Comparison of ENCODE assay signal across 15 cellular contexts in the genomic region with DNA sequence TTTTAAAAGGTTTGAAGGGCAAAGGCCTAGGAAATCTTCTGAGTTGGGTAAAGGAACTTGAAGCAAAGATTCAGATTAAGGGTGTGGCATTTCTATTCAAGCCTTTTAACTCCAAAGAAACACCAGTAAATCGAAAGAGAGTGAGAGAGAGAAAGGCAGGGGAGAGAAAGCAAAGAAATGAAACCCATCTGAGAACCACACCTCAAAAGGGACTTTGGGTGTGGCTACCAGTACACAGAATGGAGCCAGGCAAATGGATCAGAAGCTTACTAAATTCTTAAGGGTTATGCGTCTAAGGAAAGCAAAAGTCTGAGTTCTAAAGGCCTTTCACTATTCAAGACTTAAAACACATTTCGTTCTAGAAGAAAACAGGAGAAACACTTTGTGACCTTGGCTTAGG.
DNase-seq lines count a peak whose midpoint lies in the region; ATAC-seq and TF ChIP-seq lines count a peak whose summit lies in the region.
"Had no signal": no experiment of that assay in that cellular context is flagged by ENCODE, and none has a peak within 500 bp of the region (broad histone marks: within the 10 kb centered on the region; RNA-seq: fewer than 3 reads in every experiment).

No MANE protein-coding gene starts in this region.

- CTCF ChIA-PET in CD4-positive, alpha-beta memory T cell (lab: Charles Lee; ENCODE audit: partially characterized antibody): interaction anchor here (2.4 kb wide), 1 partner anchor 10 kb away, joined by 10 read pairs; no protein-coding TSS in a partner anchor

- peak overlapping the region; percentile 74 for H3K27ac Mint-ChIP-seq in activated T-cell treated with anti-CD3 and anti-CD28 coated beads, Interleukin-2, amount 50 U/mL, for 24 hours
- H3K27ac Mint-ChIP-seq in CD4-positive, alpha-beta memory T cell: peak overlapping the region; percentile 76 to 93 (median 82)
- H3K27ac Mint-ChIP-seq in T-helper 17 cell: peak overlapping the region; percentile 90
- peak overlapping the region; percentile 8 for H3K27ac Mint-ChIP-seq in central memory CD8-positive, alpha-beta T cell (ENCODE audit: low read depth)
- H3K27ac Mint-ChIP-seq: GM23338, HFFc6 had no signal

- H3K4me3 Mint-ChIP-seq in activated T-cell treated with anti-CD3 and anti-CD28 coated beads, Interleukin-2, amount 50 U/mL, for 24 hours: no peak overlapping the region
- peak overlapping the region in 7 of 8 donors; percentile 53 to 74 (median 57) for H3K4me3 Mint-ChIP-seq in CD4-positive, alpha-beta memory T cell
- peak overlapping the region; percentile 81 for H3K4me3 Mint-ChIP-seq in T-helper 17 cell
- H3K4me3 Mint-ChIP-seq in central memory CD8-positive, alpha-beta T cell: no peak overlapping the region
- H3K4me3 Mint-ChIP-seq: GM23338, HFFc6 had no signal

- H3K4me1 ChIP-seq in CD4-positive, alpha-beta memory T cell (ENCODE audit: insufficient read depth, low read length): peaks cover 18% of the 10 kb centered on the region
- no peaks in the 10 kb centered on the region for H3K4me1 ChIP-seq in testis

- H3K27ac ChIP-seq in CD4-positive, alpha-beta memory T cell (ENCODE audit: low read depth, low read length): no peak overlapping the region
- H3K27ac ChIP-seq in testis: no peak overlapping the region
- H3K27ac ChIP-seq: HL-60 had no signal

- H3K36me3 ChIP-seq in CD4-positive, alpha-beta memory T cell (ENCODE audit: insufficient read depth, low read length): no peaks in the 10 kb centered on the region
- H3K36me3 ChIP-seq in testis (ENCODE audit: low read depth, missing control alignments): no peaks in the 10 kb centered on the region

- H3K9me3 Mint-ChIP-seq in activated T-cell treated with anti-CD3 and anti-CD28 coated beads, Interleukin-2, amount 50 U/mL, for 24 hours: no peaks in the 10 kb centered on the region
- peaks cover 0 to 2% (median 0%) of the 10 kb centered on the region in 8 donors for H3K9me3 Mint-ChIP-seq in CD4-positive, alpha-beta memory T cell
- H3K9me3 Mint-ChIP-seq in central memory CD8-positive, alpha-beta T cell: no peaks in the 10 kb centered on the region
- H3K9me3 Mint-ChIP-seq: GM23338 had no signal

- H3K27me3 Mint-ChIP-seq in activated T-cell treated with anti-CD3 and anti-CD28 coated beads, Interleukin-2, amount 50 U/mL, for 24 hours: no peaks in the 10 kb centered on the region
- H3K27me3 Mint-ChIP-seq in CD4-positive, alpha-beta memory T cell: no peaks in the 10 kb centered on the region
- H3K27me3 Mint-ChIP-seq in T-helper 17 cell: no peaks in the 10 kb centered on the region
- no peaks in the 10 kb centered on the region for H3K27me3 Mint-ChIP-seq in central memory CD8-positive, alpha-beta T cell

- H3K9me3 ChIP-seq in CD4-positive, alpha-beta memory T cell (ENCODE audit: control insufficient read depth in 1 of 2, low read length in 2 of 2): no peaks in the 10 kb centered on the region
- no peaks in the 10 kb centered on the region for H3K9me3 ChIP-seq in T-helper 17 cell (ENCODE audit: control insufficient read depth, low read length, poor library complexity, severe bottlenecking)
- no peaks in the 10 kb centered on the region for H3K9me3 ChIP-seq in testis

- H3K27me3 ChIP-seq in CD4-positive, alpha-beta memory T cell (ENCODE audit: insufficient read depth, low read length): no peaks in the 10 kb centered on the region
- no peaks in the 10 kb centered on the region for H3K27me3 ChIP-seq in testis

- ATAC-seq in T-helper 17 cell: no peak
- ATAC-seq in central memory CD8-positive, alpha-beta T cell (replicated peaks; ENCODE audit: extremely low read depth, poor library complexity, severe bottlenecking): no peak
- no peak for ATAC-seq in GM18511 (IDR thresholded peaks at IDR 0.05; ENCODE audit: unreplicated experiment)

- H3K4me3 ChIP-seq in CD4-positive, alpha-beta memory T cell (ENCODE audit: low read length in 2 of 2): no peak overlapping the region
- H3K4me3 ChIP-seq in testis: no peak overlapping the region
- H3K4me3 ChIP-seq: GM23338 had no signal

- H3K4me1 Mint-ChIP-seq in activated T-cell treated with anti-CD3 and anti-CD28 coated beads, Interleukin-2, amount 50 U/mL, for 24 hours (ENCODE audit: low read depth): peaks cover 23% of the 10 kb centered on the region
- H3K4me1 Mint-ChIP-seq in CD4-positive, alpha-beta memory T cell: peaks cover 19 to 27% (median 21%) of the 10 kb centered on the region in 4 donors
- H3K4me1 Mint-ChIP-seq in T-helper 17 cell: peaks cover 25% of the 10 kb centered on the region
- peaks cover 12% of the 10 kb centered on the region for H3K4me1 Mint-ChIP-seq in central memory CD8-positive, alpha-beta T cell

- no peaks in the 10 kb centered on the region for H3K36me3 Mint-ChIP-seq in activated T-cell treated with anti-CD3 and anti-CD28 coated beads, Interleukin-2, amount 50 U/mL, for 24 hours (ENCODE audit: low read depth)
- H3K36me3 Mint-ChIP-seq in CD4-positive, alpha-beta memory T cell: no peaks in the 10 kb centered on the region
- H3K36me3 Mint-ChIP-seq in T-helper 17 cell (ENCODE audit: low read depth): peaks cover 3% of the 10 kb centered on the region
- H3K36me3 Mint-ChIP-seq in central memory CD8-positive, alpha-beta T cell (ENCODE audit: insufficient read depth): peaks cover 1% of the 10 kb centered on the region

- no peak for TF ChIP-seq CTCF in testis (IDR thresholded peaks at IDR 0.05)

- 93 to 94% methylated on average over 3 of the region's 3 CpGs for WGBS in testis, 2 donors

- intact Hi-C loops in CD4-positive, alpha-beta memory T cell (cut with micrococcal nuclease): no loop called here
- intact Hi-C loops in testis (cut with DNase I; ENCODE audit: low total_unique reads): no loop called here

- TF ChIP-seq POLR2A in testis (IDR thresholded peaks at IDR 0.05): no peak

- no peak for DNase-seq in activated T-cell treated with anti-CD3 and anti-CD28 coated beads, Interleukin-2, amount 50 U/mL, for 24 hours
- DNase-seq in activated T-cell treated with anti-CD3 and anti-CD28 coated beads, Interleukin-2, amount 50 U/mL, for 48 hours: no peak
- DNase-seq in CD4-positive, alpha-beta memory T cell: peak in 2 of 5 donors; percentile 18 to 26
- DNase-seq in T-helper 17 cell (no peak), UCSD-AML1 (lab: John Stamatoyannopoulos, UW; ENCODE audit: unreplicated experiment) (no peak), testis (no peak)
- DNase-seq in central memory CD8-positive, alpha-beta T cell (ENCODE audit: low spot score in 2 of 2): no peak
- DNase-seq: HFFc6, MV-4-11, NCI-H1417 treated with DMSO at 0.1 percent for 48 hours, NCI-H2029 treated with DMSO at 0.1 percent for 48 hours, NCI-H510A had no signal

- POLR2A ChIA-PET in CD4-positive, alpha-beta memory T cell (lab: Charles Lee; ENCODE audit: partially characterized antibody): interaction anchor here (0.6 to 1.3 kb wide), 4 partner anchors 10 to 173 kb away, joined by 3 to 11 read pairs (median 3); no protein-coding TSS in a partner anchor

Comparison
In these comparisons a context has a peak if more than half of its experiments do, and no peak if none do; other contexts are left out.
1. H3K27ac Mint-ChIP-seq: peak in every context shown above with its lines; median percentile 90 in T-helper 17 cell; 82 in CD4-positive, alpha-beta memory T cell; 74 in activated T-cell treated with anti-CD3 and anti-CD28 coated beads, Interleukin-2, amount 50 U/mL, for 24 hours; 8 in central memory CD8-positive, alpha-beta T cell.
2. H3K4me3 Mint-ChIP-seq: peak in CD4-positive, alpha-beta memory T cell (7 of 8) and T-helper 17 cell (single experiment); none in activated T-cell treated with anti-CD3 and anti-CD28 coated beads, Interleukin-2, amount 50 U/mL, for 24 hours (single experiment) and central memory CD8-positive, alpha-beta T cell (single experiment).